In genomic region chr22:28799125-28799833, GRCh38 we compare ENCODE assay signal across 8 cellular contexts. TPM values are rescaled to one million over a fixed set of nuclear protein-coding genes. Genes with fewer than 3 reads are reported as not detected.
DNase-seq lines count a peak whose midpoint lies in the region; ATAC-seq and TF ChIP-seq lines count a peak whose summit lies in the region.

No MANE protein-coding gene starts in this region.

- no peaks in the 10 kb centered on the region for H3K27me3 ChIP-seq in CD8-positive, alpha-beta T cell (ENCODE audit: insufficient read depth, low read length)
- H3K27me3 ChIP-seq in RWPE2 (ENCODE audit: insufficient read depth, poor library complexity, severe bottlenecking) (no peaks in the 10 kb centered on the region), mammary epithelial cell (ENCODE audit: insufficient read depth, low read length) (no peaks in the 10 kb centered on the region), kidney epithelial cell (ENCODE audit: control insufficient read depth, insufficient read depth, low read length) (no peaks in the 10 kb centered on the region)

- H3K4me3 ChIP-seq in CD8-positive, alpha-beta T cell (ENCODE audit: low read depth, low read length), result peak overlapping the region; percentile 79
- H3K4me3 ChIP-seq in RWPE2 (ENCODE audit: severe bottlenecking) (peak overlapping the region; percentile 97), mammary epithelial cell (replicated peaks in 1 of 3; ENCODE audit: insufficient read depth in 1 of 3, low read depth in 2 of 3, low read length in 3 of 3) (peak overlapping the region; percentile 67 to 72 (median 69)), kidney epithelial cell (ENCODE audit: low read depth, low read length) (peak overlapping the region; percentile 93)

- H3K4me3 Mint-ChIP-seq in CD8-positive, alpha-beta T cell, result peak overlapping the region; percentile 84
- peak overlapping the region; percentile 82 for H3K4me3 Mint-ChIP-seq in stimulated activated memory B cell treated with anti-CD40 and anti-IgM and Interleukin-4, amounts not matched to agents 10 μg/mL and 1 μg/mL and 100 μg/mL, for 72 hours

- no peak overlapping the region for H2AFZ ChIP-seq in mammary epithelial cell (ENCODE audit: low read depth, low read length)

- peak overlapping the region; percentile 85 for H3K27ac ChIP-seq in CD8-positive, alpha-beta T cell (ENCODE audit: low read depth, low read length)
- H3K27ac ChIP-seq in RWPE2 (ENCODE audit: poor library complexity, severe bottlenecking), result peak overlapping the region; percentile 90
- peak overlapping the region; percentile 98 for H3K27ac ChIP-seq in mammary epithelial cell (ENCODE audit: insufficient read depth, low read depth, low read length)

- peak overlapping the region; percentile 84 for H3K4me2 ChIP-seq in mammary epithelial cell (ENCODE audit: insufficient read depth, low read depth, low read length)

- peak; percentile 6 for ATAC-seq in CD8-positive, alpha-beta T cell
- ATAC-seq in RWPE2 (ENCODE audit: low read depth) (peak; percentile 44), GM19455 (IDR thresholded peaks at IDR 0.05; ENCODE audit: unreplicated experiment) (no peak)
- peak; percentile 54 for ATAC-seq in stimulated activated memory B cell treated with anti-CD40 and anti-IgM and Interleukin-4, amounts not matched to agents 10 μg/mL and 1 μg/mL and 100 μg/mL, for 72 hours

- in situ Hi-C loops in mammary epithelial cell (cut with MboI; ENCODE audit: low sequenced_read_pairs in 2 of 2), result no loop called here

- H3K36me3 ChIP-seq in CD8-positive, alpha-beta T cell (ENCODE audit: insufficient read depth, low read length), result peaks cover 24% of the 10 kb centered on the region
- H3K36me3 ChIP-seq in RWPE2 (ENCODE audit: low read depth), result peaks cover 60% of the 10 kb centered on the region
- peaks cover 36% of the 10 kb centered on the region for H3K36me3 ChIP-seq in mammary epithelial cell (ENCODE audit: insufficient read depth, low read length)
- H3K36me3 ChIP-seq in kidney epithelial cell (ENCODE audit: control insufficient read depth, insufficient read depth, low read length), result peaks cover 4% of the 10 kb centered on the region

- H3K79me2 ChIP-seq in mammary epithelial cell (ENCODE audit: insufficient read depth, low read length), result peaks cover 70% of the 10 kb centered on the region

- H3K9ac ChIP-seq in mammary epithelial cell (ENCODE audit: insufficient read depth, low read length), result peak overlapping the region; percentile 100

- POLR2A ChIA-PET in CD8-positive, alpha-beta T cell (lab: Charles Lee), result interaction anchor here (1.0 to 8.4 kb wide), 15 partner anchors 9 to 198 kb away, joined by 3 to 106 read pairs (median 9); partner anchors contain the start of genes CCDC117, CHEK2, HSCB and ZNRF3

- peaks cover 58% of the 10 kb centered on the region for H3K4me1 Mint-ChIP-seq in CD8-positive, alpha-beta T cell (ENCODE audit: low read depth)
- peaks cover 57% of the 10 kb centered on the region for H3K4me1 Mint-ChIP-seq in stimulated activated memory B cell treated with anti-CD40 and anti-IgM and Interleukin-4, amounts not matched to agents 10 μg/mL and 1 μg/mL and 100 μg/mL, for 72 hours

- no peak for TF ChIP-seq CTCF in CD8-positive, alpha-beta T cell (IDR thresholded peaks at IDR 0.05)
- TF ChIP-seq CTCF in RWPE2 (IDR thresholded peaks at IDR 0.05; ENCODE audit: poor library complexity, severe bottlenecking) (no peak), mammary epithelial cell (conservative IDR thresholded peaks at IDR 0.05 in 1 of 2, IDR thresholded peaks at IDR 0.05 in 1 of 2; ENCODE audit: extremely low read depth in 1 of 2, insufficient read depth in 1 of 2, low read depth in 1 of 2, low read length in 2 of 2) (no peak), kidney epithelial cell (IDR thresholded peaks at IDR 0.05; ENCODE audit: insufficient read depth, low read length, poor library complexity, severe bottlenecking) (no peak)

- H3K27ac Mint-ChIP-seq in CD8-positive, alpha-beta T cell, result peak overlapping the region; percentile 98
- peak overlapping the region; percentile 83 for H3K27ac Mint-ChIP-seq in stimulated activated memory B cell treated with anti-CD40 and anti-IgM and Interleukin-4, amounts not matched to agents 10 μg/mL and 1 μg/mL and 100 μg/mL, for 72 hours

- H3K36me3 Mint-ChIP-seq in CD8-positive, alpha-beta T cell, result peaks cover 60% of the 10 kb centered on the region
- peaks cover 37% of the 10 kb centered on the region for H3K36me3 Mint-ChIP-seq in stimulated activated memory B cell treated with anti-CD40 and anti-IgM and Interleukin-4, amounts not matched to agents 10 μg/mL and 1 μg/mL and 100 μg/mL, for 72 hours

- DNase-seq in CD8-positive, alpha-beta T cell, result no peak
- DNase-seq in HCEC 1CT (peak; percentile 90), RWPE2 (ENCODE audit: low spot score) (no peak), mammary epithelial cell (peak; percentile 96), kidney epithelial cell (ENCODE audit: low read depth) (peak; percentile 64), UCSD-AML1 (lab: John Stamatoyannopoulos, UW; ENCODE audit: unreplicated experiment) (no peak)

- H4K20me1 ChIP-seq in mammary epithelial cell (ENCODE audit: insufficient read depth, low read length), result peaks cover 3% of the 10 kb centered on the region

- CTCF ChIA-PET in CD8-positive, alpha-beta T cell (lab: Charles Lee), result interaction anchor here (0.9 to 8.3 kb wide), 7 partner anchors 8 to 30 kb away, joined by 3 to 74 read pairs (median 5); no protein-coding TSS in a partner anchor
- CTCF ChIA-PET in mammary epithelial cell (lab: Charles Lee; ENCODE audit: low non-redundant PET), result interaction anchor here (0.5 to 0.9 kb wide), 3 partner anchors 55 to 1326 kb away, joined by 3 to 8 read pairs (median 7); no protein-coding TSS in a partner anchor

- no peaks in the 10 kb centered on the region for H3K27me3 Mint-ChIP-seq in CD8-positive, alpha-beta T cell (ENCODE audit: low read depth)
- no peaks in the 10 kb centered on the region for H3K27me3 Mint-ChIP-seq in stimulated activated memory B cell treated with anti-CD40 and anti-IgM and Interleukin-4, amounts not matched to agents 10 μg/mL and 1 μg/mL and 100 μg/mL, for 72 hours

- 2% methylated on average over 7 of the region's 7 CpGs for WGBS in mammary epithelial cell (ENCODE audit: low coverage, missing lambda C conversion rate)

- intact Hi-C loops in CD8-positive, alpha-beta T cell (cut with DNase I, micrococcal nuclease), result loop anchor here in 1 of 2 experiments (10.0 kb wide), 1 partner anchor 124 kb away; the partner anchor contains the start of gene TTC28
- intact Hi-C loops in mammary epithelial cell (cut with micrococcal nuclease), result loop anchor here (1.0 to 2.0 kb wide), 2 partner anchors 26 to 30 kb away; partner anchors contain the start of gene CCDC117

- dilution Hi-C loops in mammary epithelial cell (cut with HindIII; ENCODE audit: low sequenced_read_pairs), result no loop called here

- H3K9me3 Mint-ChIP-seq in CD8-positive, alpha-beta T cell, result no peaks in the 10 kb centered on the region
- no peaks in the 10 kb centered on the region for H3K9me3 Mint-ChIP-seq in stimulated activated memory B cell treated with anti-CD40 and anti-IgM and Interleukin-4, amounts not matched to agents 10 μg/mL and 1 μg/mL and 100 μg/mL, for 72 hours

- H3K4me1 ChIP-seq in CD8-positive, alpha-beta T cell (ENCODE audit: insufficient read depth, low read length), result peaks cover 47% of the 10 kb centered on the region
- peaks cover 17% of the 10 kb centered on the region for H3K4me1 ChIP-seq in RWPE2 (ENCODE audit: insufficient read depth, poor library complexity, severe bottlenecking)
- peaks cover 10% of the 10 kb centered on the region for H3K4me1 ChIP-seq in mammary epithelial cell (ENCODE audit: insufficient read depth, low read length)

- BruUV-seq in mammary epithelial cell (replicated peaks; lab: Mats Ljungman, UMichigan), result TSS peak; percentile 92

- no peaks in the 10 kb centered on the region for H3K9me3 ChIP-seq in CD8-positive, alpha-beta T cell (ENCODE audit: low read length)
- H3K9me3 ChIP-seq in RWPE2 (ENCODE audit: severe bottlenecking) (no peaks in the 10 kb centered on the region), mammary epithelial cell (replicated peaks; ENCODE audit: insufficient read depth, low read length) (no peaks in the 10 kb centered on the region)

RNA-seq across cellular contexts. Expression of gene XBP1, which starts 1.1 kb away (rescaled TPM):
- 100 to 1,000 TPM; 207 to 212 TPM for total RNA-seq in CD8-positive, alpha-beta T cell
- total RNA-seq in mammary epithelial cell (100 to 1,000 TPM; 166 to 224 TPM), kidney epithelial cell (288 and 291 TPM in 2 replicates)
- 97.9 TPM for polyA plus RNA-seq in mammary epithelial cell
- polyA minus RNA-seq in mammary epithelial cell, result 133 TPM

RNA-seq across cellular contexts. Expression of gene CCDC117, which starts 26.8 kb away (rescaled TPM):
- 10 to 100 TPM; 13.7 to 15.4 TPM for total RNA-seq in CD8-positive, alpha-beta T cell
- total RNA-seq in mammary epithelial cell (10 to 100 TPM; 10.6 to 16.0 TPM), kidney epithelial cell (14.1 and 19.1 TPM in 2 replicates)
- polyA plus RNA-seq in mammary epithelial cell, result 3.8 TPM
- polyA minus RNA-seq in mammary epithelial cell, result 9.2 TPM

RNA-seq across cellular contexts. Expression of gene HSCB, which starts 57.4 kb away (rescaled TPM):
- total RNA-seq in CD8-positive, alpha-beta T cell, result 1 to 10 TPM; 4.8 to 5.9 TPM
- total RNA-seq in mammary epithelial cell (10 to 100 TPM; 11.5 to 14.8 TPM), kidney epithelial cell (23.0 and 34.2 TPM in 2 replicates)
- polyA plus RNA-seq in mammary epithelial cell, result 10.4 TPM
- polyA minus RNA-seq in mammary epithelial cell, result not detected

RNA-seq across cellular contexts. Expression of gene CHEK2, which starts 57.7 kb away (rescaled TPM):
- total RNA-seq in CD8-positive, alpha-beta T cell, result 1 to 10 TPM; 2.1 to 3.6 TPM
- total RNA-seq in mammary epithelial cell, result 10 to 100 TPM; 14.2 to 19.2 TPM
- polyA plus RNA-seq in mammary epithelial cell, result 23.4 TPM
- polyA minus RNA-seq in mammary epithelial cell, result 18.3 TPM
- 8.1 and 10.3 TPM in 2 replicates for total RNA-seq in kidney epithelial cell

Comparison
In these comparisons a context has a peak if more than half of its experiments do, and no peak if none do; other contexts are left out.
1. DNase-seq: peak in HCEC 1CT (single experiment), mammary epithelial cell (single experiment) and kidney epithelial cell (single experiment); none in CD8-positive, alpha-beta T cell (0 of 7), RWPE2 (single experiment) and UCSD-AML1 (single experiment).
2. Peak in every context shown above with its lines, with median percentiles within 50 percentile points of each other: H3K27ac ChIP-seq and H3K4me3 ChIP-seq.